Comparison of ENCODE assay signal across 1 cellular context in genomic region chr15:70974004-70974832, GRCh38.
TF ChIP-seq lines count a peak whose summit lies in the region.

No MANE protein-coding gene starts in this region.

TF ChIP-seq in K562, 482 proteins besides CTCF, POLR2A, EP300 and RAD21 (continued from another document):
- TF ChIP-seq ARID3A (IDR thresholded peaks at IDR 0.05; ENCODE audit: borderline replicate concordance, low read depth, low read length) (no peak), ETS2 (tag; IDR thresholded peaks at IDR 0.05; ENCODE audit: borderline replicate concordance, poor library complexity, severe bottlenecking) (no peak), FOXA1 (IDR thresholded peaks at IDR 0.05; ENCODE audit: borderline replicate concordance) (no peak), CBX5 (IDR thresholded peaks at IDR 0.05; ENCODE audit: borderline replicate concordance, low read depth) (no peak), GTF2B (IDR thresholded peaks at IDR 0.05; ENCODE audit: extremely low read depth, insufficient read length) (no peak), ZBTB11 (CRISPR knock-in tag; IDR thresholded peaks at IDR 0.05) (no peak), YBX1 (IDR thresholded peaks at IDR 0.05) (no peak), POLR2H (tag; IDR thresholded peaks at IDR 0.05; ENCODE audit: low read depth) (no peak), KDM1A (IDR thresholded peaks at IDR 0.05) (no peak)
